8 cellular contexts compared by ENCODE assay signal in the genomic region with DNA sequence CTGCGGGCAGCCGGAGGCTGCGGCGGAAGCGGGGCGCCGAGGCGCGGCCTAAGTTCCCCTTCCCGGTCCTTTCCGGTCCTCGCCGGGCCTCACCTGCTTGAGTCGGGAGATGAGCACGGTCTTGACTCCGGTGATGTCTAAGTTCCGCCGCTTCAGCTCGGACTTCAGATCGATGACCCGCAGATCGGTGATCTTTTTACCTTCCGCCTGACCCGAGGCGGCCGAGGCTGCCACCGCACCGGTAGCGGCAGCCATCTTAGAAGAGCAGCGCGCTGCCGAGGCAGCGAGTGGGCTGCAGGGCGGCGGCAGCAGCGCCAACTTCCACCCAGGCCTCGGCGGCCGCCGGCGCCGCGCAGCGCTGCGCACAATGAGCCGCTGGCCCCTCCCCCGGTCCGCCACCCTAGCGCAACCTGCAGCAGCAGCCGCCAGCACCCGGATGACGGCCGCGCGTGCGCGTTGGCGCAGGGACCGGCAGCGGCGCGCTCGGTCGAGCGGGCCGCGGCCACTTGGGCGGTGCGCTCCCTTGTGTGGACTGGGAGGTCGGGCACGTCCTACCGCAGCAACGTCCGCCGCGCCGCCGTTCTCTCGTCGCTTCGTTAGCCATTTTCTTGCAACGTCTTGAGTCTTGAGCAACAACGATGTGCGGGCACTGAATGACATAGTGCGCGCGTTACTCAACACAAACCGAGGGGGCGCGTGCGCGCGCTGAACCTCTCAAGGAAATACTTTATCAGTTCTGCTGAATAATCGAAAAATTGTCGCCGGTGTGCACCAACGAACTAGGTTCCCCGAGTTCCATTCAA. TPM values are rescaled to one million over a fixed set of nuclear protein-coding genes. Genes with fewer than 3 reads are reported as not detected.
DNase-seq lines count a peak whose midpoint lies in the region; ATAC-seq and TF ChIP-seq lines count a peak whose summit lies in the region.

A gene (minus strand): TSS at position 369 of the 803 bp plus-strand sequence. CDS start 114 bp downstream, at position 255.

- peak; percentile 10 for TF ChIP-seq CTCF in AG09319 (IDR thresholded peaks at IDR 0.05; ENCODE audit: low read depth, low read length)
- no peak for TF ChIP-seq CTCF in activated B cell treated with CpG ODN at 0.5 μM for 24 hours (IDR thresholded peaks at IDR 0.05)
- TF ChIP-seq CTCF in cardiac fibroblast (IDR thresholded peaks at IDR 0.05; ENCODE audit: low read depth, low read length), result peak; percentile 44

- intact Hi-C loops in activated B cell treated with CpG ODN at 0.5 μM for 24 hours (cut with micrococcal nuclease), result loop anchor here (1.0 to 5.0 kb wide), 10 partner anchors 46 to 1544 kb away; a partner anchor contains a TSS

- peak within 1 kb of the TSS; percentile 99 for H3K4me3 Mint-ChIP-seq in activated B cell treated with CpG ODN at 0.5 μM for 24 hours

- POLR2A ChIA-PET in activated B cell treated with CpG ODN at 0.5 μM for 24 hours (lab: Charles Lee), result interaction anchor here (1.0 to 3.1 kb wide), 5 partner anchors 46 to 1227 kb away, joined by 3 to 15 read pairs (median 3); a partner anchor contains a TSS

- peak within 1 kb of the TSS; percentile 70 to 76 for H3K4me3 ChIP-seq in cardiac fibroblast (replicated peaks in 1 of 2; ENCODE audit: low read depth in 2 of 2, low read length in 2 of 2)

- DNase-seq in AG09319 (ENCODE audit: extremely low read depth, low read depth) (peak; percentile 90), NCI-H345 (lab: John Stamatoyannopoulos, UW) (peak; percentile 86), activated B cell treated with CpG ODN at 0.5 μM for 24 hours (peak; percentile 87), cardiac fibroblast (ENCODE audit: low read depth in 2 of 2) (peak; percentile 95 to 97), iris pigment epithelial cell (ENCODE audit: low read depth) (peak; percentile 94)
- DNase-seq in stimulated activated CD4-positive, alpha-beta T cell treated with anti-CD3 and anti-CD28 coated beads, Interleukin-12 subunit alpha, Interleukin-12 subunit beta, amount 100 ng/mL, for 24 hours (ENCODE audit: low read depth in 2 of 2), result peak; percentile 84 to 86

- no peaks in the 10 kb centered on the region for H3K27me3 Mint-ChIP-seq in activated B cell treated with CpG ODN at 0.5 μM for 24 hours

- ATAC-seq in GM19023 (IDR thresholded peaks at IDR 0.05; ENCODE audit: unreplicated experiment) (peak; percentile 89), HG03196 (IDR thresholded peaks at IDR 0.05; ENCODE audit: unreplicated experiment) (peak; percentile 91), activated B cell treated with CpG ODN at 0.5 μM for 24 hours (ENCODE audit: low read depth) (peak; percentile 91)

- CTCF ChIA-PET in activated B cell treated with CpG ODN at 0.5 μM for 24 hours (lab: Charles Lee), result interaction anchor here (1.0 to 1.1 kb wide), 2 partner anchors 46 to 568 kb away, joined by 3 read pairs; no protein-coding TSS in a partner anchor

- peaks cover 29% of the 10 kb centered on the region for H3K4me1 Mint-ChIP-seq in activated B cell treated with CpG ODN at 0.5 μM for 24 hours

- peak within 1 kb of the TSS; percentile 100 for H3K27ac Mint-ChIP-seq in activated B cell treated with CpG ODN at 0.5 μM for 24 hours

- H3K9me3 Mint-ChIP-seq in activated B cell treated with CpG ODN at 0.5 μM for 24 hours, result no peaks in the 10 kb centered on the region

- H3K36me3 Mint-ChIP-seq in activated B cell treated with CpG ODN at 0.5 μM for 24 hours (ENCODE audit: low read depth), result peaks cover 21% of the 10 kb centered on the region

RNA-seq across cellular contexts. Expression of the gene that starts here (rescaled TPM):
- total RNA-seq in activated B cell treated with CpG ODN at 0.5 μM for 24 hours, result 124 and 159 TPM in 2 replicates

Comparison
In these comparisons a context has a peak if more than half of its experiments do, and no peak if none do; other contexts are left out.
1. Peak in every context shown above with its lines: DNase-seq, ATAC-seq and H3K4me3 ChIP-seq.